ENCODE assay signal across 10 cellular contexts in genomic region chr6:165571721-165572132, GRCh38.
DNase-seq lines count a peak whose midpoint lies in the region; ATAC-seq, FAIRE-seq and TF ChIP-seq lines count a peak whose summit lies in the region.
"Had no signal": no experiment of that assay in that cellular context is flagged by ENCODE, and none has a peak within 500 bp of the region (broad histone marks: within the 10 kb centered on the region; RNA-seq: fewer than 3 reads in every experiment).

No MANE protein-coding gene starts in this region.

- H3K9me3 ChIP-seq in K562 (replicated peaks; ENCODE audit: control insufficient read depth, insufficient read depth, low read depth, low read length) (peaks cover 5% of the 10 kb centered on the region), T-helper 17 cell (ENCODE audit: control insufficient read depth, low read length, poor library complexity, severe bottlenecking) (peaks cover 3% of the 10 kb centered on the region), pancreas (no peaks in the 10 kb centered on the region), gastrocnemius medialis (no peaks in the 10 kb centered on the region)

- CTCF ChIA-PET in K562 (lab: Yijun Ruan, JAX; ENCODE audit: low intra/inter-chr PET ratio): no interaction called here

- H3K27ac Mint-ChIP-seq in T-helper 17 cell: no peak overlapping the region

- no peaks in the 10 kb centered on the region for H3K4me1 Mint-ChIP-seq in T-helper 17 cell

- H3K27me3 ChIP-seq in K562 (ENCODE audit: control insufficient read depth in 2 of 2, insufficient read depth in 2 of 2, low read length in 2 of 2): no peaks in the 10 kb centered on the region
- H3K27me3 ChIP-seq in pancreas: no peaks in the 10 kb centered on the region
- no peaks in the 10 kb centered on the region for H3K27me3 ChIP-seq in gastrocnemius medialis

- no peak for FAIRE-seq in K562 (lab: Jason Lieb, UNC)
- FAIRE-seq in pancreas (lab: Jason Lieb, UNC): no peak

- WGBS in K562 (ENCODE audit: insufficient coverage, low coverage, missing lambda C conversion rate): 8% methylated on average over 3 of the region's 3 CpGs
- WGBS in pancreas, 2 donors: 87 to 92% methylated on average over 3 of the region's 3 CpGs

- peak; percentile 77 for ATAC-seq in GM19467 (IDR thresholded peaks at IDR 0.05; ENCODE audit: unreplicated experiment)
- ATAC-seq in HG03045 (IDR thresholded peaks at IDR 0.05; ENCODE audit: unreplicated experiment): peak; percentile 64
- no peak for ATAC-seq in K562
- ATAC-seq in T-helper 17 cell: no peak
- ATAC-seq in pancreas: no peak
- no peak for ATAC-seq in gastrocnemius medialis

- H3K4me3 Mint-ChIP-seq in T-helper 17 cell: no peak overlapping the region

- no peak overlapping the region for H3K4me2 ChIP-seq in K562 (ENCODE audit: insufficient read depth, low read length)

- DNase-seq in CD1c-positive myeloid dendritic cell (ENCODE audit: extremely low spot score) (peak; percentile 2), K562 (ENCODE audit: extremely low read depth in 1 of 4, low spot score in 3 of 4) (no peak), T-helper 17 cell (no peak), pancreas (no peak), gastrocnemius medialis (no peak)
- DNase-seq in activated naive CD4-positive, alpha-beta T cell treated with Interleukin-2 at 50 U/mL for 16 hours: no peak
- DNase-seq: activated CD4-positive, alpha-beta T cell treated with anti-CD3 and anti-CD28 coated beads for 1 hour; amniotic stem cell had no signal

- BruUV-seq in K562 (replicated peaks; lab: Mats Ljungman, UMichigan): no TSS peak

- no peaks in the 10 kb centered on the region for H4K20me1 ChIP-seq in K562 (replicated peaks; ENCODE audit: control insufficient read depth, insufficient read depth, low read length)

- no peak overlapping the region for H3K27ac ChIP-seq in K562 (ENCODE audit: extremely low read depth, low read depth, low read length)
- no peak overlapping the region for H3K27ac ChIP-seq in pancreas
- H3K27ac ChIP-seq in gastrocnemius medialis: no peak overlapping the region

- H3K27me3 Mint-ChIP-seq in T-helper 17 cell: no peaks in the 10 kb centered on the region

- H3K9ac ChIP-seq in K562 (ENCODE audit: insufficient read depth in 1 of 2, low read depth in 2 of 2, low read length in 2 of 2): no peak overlapping the region

- no peaks in the 10 kb centered on the region for H3K36me3 Mint-ChIP-seq in T-helper 17 cell (ENCODE audit: low read depth)

- no peaks in the 10 kb centered on the region for H3K9me1 ChIP-seq in K562 (ENCODE audit: control insufficient read depth, insufficient read depth, low read length)

- H3K4me3 ChIP-seq in K562 (no peak overlapping the region), pancreas (no peak overlapping the region), gastrocnemius medialis (no peak overlapping the region)

- POLR2A ChIA-PET in K562 (lab: Yijun Ruan, JAX): no interaction called here

- H3K79me2 ChIP-seq in K562 (ENCODE audit: control insufficient read depth, insufficient read depth, low read length): no peaks in the 10 kb centered on the region

- no peak for TF ChIP-seq CTCF in K562 (IDR thresholded peaks at IDR 0.05 in 2 of 3, conservative IDR thresholded peaks at IDR 0.05 in 1 of 3; ENCODE audit: insufficient read depth in 2 of 3, low read depth in 1 of 3, low read length in 3 of 3)
- TF ChIP-seq CTCF in pancreas (IDR thresholded peaks at IDR 0.05): no peak
- no peak for TF ChIP-seq CTCF in gastrocnemius medialis (IDR thresholded peaks at IDR 0.05 in 4 of 5, conservative IDR thresholded peaks at IDR 0.05 in 1 of 5)

- intact Hi-C loops in K562 (cut with micrococcal nuclease): no loop called here
- intact Hi-C loops in pancreas (cut with DNase I): no loop called here
- intact Hi-C loops in gastrocnemius medialis (cut with DNase I; ENCODE audit: low total_unique reads): no loop called here

- in situ Hi-C loops in K562 (cut with MboI): no loop called here
- in situ Hi-C loops in gastrocnemius medialis (cut with MboI; ENCODE audit: low sequenced_read_pairs in 4 of 4): no loop called here

- no peak for TF ChIP-seq EP300 in K562 (IDR thresholded peaks at IDR 0.05; ENCODE audit: low read length)

- no peak overlapping the region for H2AFZ ChIP-seq in K562 (ENCODE audit: low read depth, low read length)

- no peaks in the 10 kb centered on the region for H3K36me3 ChIP-seq in K562 (ENCODE audit: control insufficient read depth, insufficient read depth, low read length)
- no peaks in the 10 kb centered on the region for H3K36me3 ChIP-seq in pancreas
- no peaks in the 10 kb centered on the region for H3K36me3 ChIP-seq in gastrocnemius medialis

- no peak for TF ChIP-seq RAD21 in K562 (CRISPR knock-in tag; conservative IDR thresholded peaks at IDR 0.05 in 1 of 2, IDR thresholded peaks at IDR 0.05 in 1 of 2)

- H3K4me1 ChIP-seq in K562 (replicated peaks in 1 of 2; ENCODE audit: control insufficient read depth in 2 of 2, insufficient read depth in 2 of 2, low read length in 2 of 2) (no peaks in the 10 kb centered on the region), pancreas (peaks cover 7 to 12% (median 10%) of the 10 kb centered on the region in 3 donors), gastrocnemius medialis (no peaks in the 10 kb centered on the region)

- TF ChIP-seq POLR2A in K562 (conservative IDR thresholded peaks at IDR 0.05): no peak
- TF ChIP-seq POLR2A in gastrocnemius medialis (IDR thresholded peaks at IDR 0.05): no peak

TF ChIP-seq in K562, 482 proteins besides CTCF, POLR2A, EP300 and RAD21:
- TF ChIP-seq ZKSCAN8 (CRISPR knock-in tag; IDR thresholded peaks at IDR 0.05) (no peak), SPI1 (IDR thresholded peaks at IDR 0.05; ENCODE audit: borderline replicate concordance, low read depth, low read length) (peak; percentile 36; the same call in 1 of the 2 replicates)
TF ChIP-seq in K562: peak in this region for 1.

Comparison
In these comparisons a context has a peak if more than half of its experiments do, and no peak if none do; other contexts are left out.
1. ATAC-seq: peak in GM19467 (single experiment) and HG03045 (single experiment); none in K562 (single experiment), T-helper 17 cell (single experiment), pancreas (0 of 4) and gastrocnemius medialis (0 of 2).